Comparison of ENCODE assay signal across 8 cellular contexts in the genomic region with DNA sequence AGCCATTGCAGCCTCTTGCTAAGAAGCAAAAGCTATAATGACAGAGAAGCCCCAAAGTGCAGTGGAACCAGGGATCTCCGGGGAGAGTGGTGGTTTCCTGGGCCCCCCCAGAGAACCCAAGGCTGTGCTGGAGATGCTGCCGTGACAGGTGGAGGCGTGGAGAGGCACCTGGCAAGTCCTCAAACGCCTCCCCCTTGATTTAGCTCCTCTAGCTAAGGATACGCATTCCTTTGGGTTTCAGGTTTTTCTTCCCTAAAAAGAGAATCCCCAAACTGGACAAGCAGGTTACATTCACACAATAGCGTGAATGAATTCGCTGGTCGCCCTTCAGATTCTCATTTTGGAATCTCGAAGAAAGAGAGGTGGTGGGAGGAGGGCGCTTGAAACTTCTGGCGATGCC. TPM values are rescaled to one million over a fixed set of nuclear protein-coding genes. Genes with fewer than 3 reads are reported as not detected.
DNase-seq lines count a peak whose midpoint lies in the region; ATAC-seq, FAIRE-seq and TF ChIP-seq lines count a peak whose summit lies in the region.

No MANE protein-coding gene starts in this region.

- H3K27ac Mint-ChIP-seq in activated naive CD8-positive, alpha-beta T cell = peak overlapping the region; percentile 50

- peak overlapping the region; percentile 78 for H3K4me3 Mint-ChIP-seq in activated naive CD8-positive, alpha-beta T cell

- peak overlapping the region; percentile 96 to 99 for H3K27ac ChIP-seq in small intestine (ENCODE audit: low read depth in 1 of 2, low read length in 1 of 2)

- no peaks in the 10 kb centered on the region for H3K9me3 Mint-ChIP-seq in activated naive CD8-positive, alpha-beta T cell (ENCODE audit: low read depth)

- H3K27me3 ChIP-seq in small intestine (ENCODE audit: control insufficient read depth in 2 of 2, insufficient read depth in 2 of 2, low read length in 2 of 2) = no peaks in the 10 kb centered on the region

- H3K36me3 ChIP-seq in small intestine (ENCODE audit: control insufficient read depth in 2 of 2, insufficient read depth in 2 of 2, low read length in 2 of 2) = no peaks in the 10 kb centered on the region

- peaks cover 34% of the 10 kb centered on the region for H3K4me1 Mint-ChIP-seq in activated naive CD8-positive, alpha-beta T cell (ENCODE audit: low read depth)

- H3K27me3 Mint-ChIP-seq in activated naive CD8-positive, alpha-beta T cell = no peaks in the 10 kb centered on the region

- no peak for TF ChIP-seq CTCF in HFF-Myc (IDR thresholded peaks at IDR 0.05; ENCODE audit: low read depth, low read length, missing control alignments)
- no peak for TF ChIP-seq CTCF in GM10266 (IDR thresholded peaks at IDR 0.05; ENCODE audit: control insufficient read depth, insufficient read depth, low read depth, missing control alignments)

- H3K4me1 ChIP-seq in small intestine (ENCODE audit: control insufficient read depth in 2 of 2, insufficient read depth in 1 of 2, low read depth in 1 of 2, low read length in 1 of 2) = peaks cover 2 to 10% of the 10 kb centered on the region in 2 donors

- DNase-seq in HFF-Myc (ENCODE audit: extremely low read depth, low read depth) (no peak), small intestine (no peak), urothelium cell line (ENCODE audit: low spot score) (no peak), GM10266 (ENCODE audit: extremely low spot score) (no peak), DMS153 treated with DMSO at 0.1 percent for 48 hours (lab: John Stamatoyannopoulos, UW; ENCODE audit: unreplicated experiment) (no peak)

- no peaks in the 10 kb centered on the region for H3K9me3 ChIP-seq in small intestine (ENCODE audit: control insufficient read depth, low read depth)

- no peak for ATAC-seq in GM18502 (IDR thresholded peaks at IDR 0.05; ENCODE audit: poor library complexity, unreplicated experiment)

- peak overlapping the region; percentile 77 for H3K4me3 ChIP-seq in HFF-Myc (replicated peaks; ENCODE audit: low read depth, low read length)
- H3K4me3 ChIP-seq in iPS-11a (ENCODE audit: low read depth, low read length) = peak overlapping the region; percentile 73
- peak overlapping the region; percentile 95 to 99 for H3K4me3 ChIP-seq in small intestine (ENCODE audit: low read depth in 1 of 2, low read length in 2 of 2)

- FAIRE-seq in small intestine (lab: Jason Lieb, UNC) (no peak), urothelium cell line (lab: Jason Lieb, UNC) (no peak)

- 8 to 29% (median 20%) methylated on average over 11 of the region's 11 CpGs for WGBS in small intestine, 3 donors

- H3K36me3 Mint-ChIP-seq in activated naive CD8-positive, alpha-beta T cell = no peaks in the 10 kb centered on the region

RNA-seq across cellular contexts. Expression of a gene that starts 0.9 kb away (rescaled TPM):
- 1,000 to 10,000 TPM in 2 of 3 donors, 100 to 1,000 TPM in 1; 921 to 1,048 (median 1,042) TPM for polyA plus RNA-seq in small intestine
